In genomic region chr6:8006208-8006607, GRCh38 we compare ENCODE assay signal across 8 cellular contexts. TPM values are rescaled to one million over a fixed set of nuclear protein-coding genes. Genes with fewer than 3 reads are reported as not detected.
DNase-seq lines count a peak whose midpoint lies in the region; ATAC-seq and TF ChIP-seq lines count a peak whose summit lies in the region.

No MANE protein-coding gene starts in this region.

- peak; percentile 81 for TF ChIP-seq RAD21 in neural cell (conservative IDR thresholded peaks at IDR 0.05)

- H3K79me2 ChIP-seq in neural cell (replicated peaks; ENCODE audit: insufficient read depth, low read length) = no peaks in the 10 kb centered on the region

- H3K27ac ChIP-seq in colonic mucosa = no peak overlapping the region
- H3K27ac ChIP-seq in neural cell (ENCODE audit: low read length) = no peak overlapping the region

- H3K9me2 ChIP-seq in neural cell (ENCODE audit: insufficient read depth, low read length) = no peaks in the 10 kb centered on the region

- no peaks in the 10 kb centered on the region for H3K36me3 ChIP-seq in colonic mucosa
- no peaks in the 10 kb centered on the region for H3K36me3 ChIP-seq in neural cell (ENCODE audit: insufficient read depth, low read length)

- no peaks in the 10 kb centered on the region for H4K20me1 ChIP-seq in neural cell (ENCODE audit: insufficient read depth)

- DNase-seq in SHP77 (lab: John Stamatoyannopoulos, UW) (peak; percentile 1 to 28), SHP77 treated with DMSO at 0.1 percent for 48 hours (lab: John Stamatoyannopoulos, UW) (no peak), NCI-H2196 (lab: John Stamatoyannopoulos, UW; ENCODE audit: unreplicated experiment) (peak; percentile 19), colonic mucosa (no peak)
- DNase-seq in stimulated activated CD4-positive, alpha-beta T cell treated with anti-CD3 and anti-CD28 coated beads, Interleukin-1b, Interleukin-23, amount 100 ng/mL, for 48 hours = no peak
- DNase-seq in activated naive CD4-positive, alpha-beta T cell treated with anti-CD3 and anti-CD28 coated beads, Interleukin-2, amount 50 U/mL, for 16 hours = no peak

- H3K4me3 ChIP-seq in colonic mucosa = no peak overlapping the region
- no peak overlapping the region for H3K4me3 ChIP-seq in neural cell (ENCODE audit: low read length)

- no peak for ATAC-seq in GM18858 (IDR thresholded peaks at IDR 0.05; ENCODE audit: unreplicated experiment)

- H2AFZ ChIP-seq in neural cell (ENCODE audit: low read depth, low read length) = no peak overlapping the region

- H3F3A ChIP-seq in neural cell (ENCODE audit: insufficient read depth, low read length, poor library complexity, severe bottlenecking) = no peaks in the 10 kb centered on the region

- H3K9me3 ChIP-seq in colonic mucosa (no peaks in the 10 kb centered on the region), neural cell (ENCODE audit: low read length) (no peaks in the 10 kb centered on the region)

- H3K27me3 ChIP-seq in colonic mucosa (no peaks in the 10 kb centered on the region), neural cell (ENCODE audit: insufficient read depth, low read depth, low read length) (no peaks in the 10 kb centered on the region)

- no peak overlapping the region for H3K4me2 ChIP-seq in neural cell (ENCODE audit: low read length)

- intact Hi-C loops in colonic mucosa (cut with DNase I) = loop anchor here (5.0 kb wide), 2 partner anchors 284 to 389 kb away; no protein-coding TSS in a partner anchor

- TF ChIP-seq CTCF in colonic mucosa (IDR thresholded peaks at IDR 0.05) (peak; percentile 27), neural cell (IDR thresholded peaks at IDR 0.05; ENCODE audit: poor library complexity, severe bottlenecking) (peak; percentile 72)

- H3K9ac ChIP-seq in colonic mucosa (ENCODE audit: low read depth in 2 of 2, low read length in 2 of 2) = no peak overlapping the region
- H3K9ac ChIP-seq in neural cell (ENCODE audit: low read length) = no peak overlapping the region

- H3K4me1 ChIP-seq in colonic mucosa = no peaks in the 10 kb centered on the region

- no peak for TF ChIP-seq EP300 in neural cell (conservative IDR thresholded peaks at IDR 0.05; ENCODE audit: poor library complexity, severe bottlenecking)

TF ChIP-seq in neural cell, 6 proteins besides CTCF, POLR2A, EP300 and RAD21:
- TF ChIP-seq EZH2 (IDR thresholded peaks at IDR 0.05; ENCODE audit: borderline replicate concordance, insufficient read depth, low read length, poor library complexity, severe bottlenecking) (no peak), POLR2AphosphoS5 (IDR thresholded peaks at IDR 0.05) (no peak), SMC3 (conservative IDR thresholded peaks at IDR 0.05; ENCODE audit: poor library complexity) (peak; percentile 81), TAF1 (IDR thresholded peaks at IDR 0.05; ENCODE audit: low read depth) (no peak), MXI1 (conservative IDR thresholded peaks at IDR 0.05; ENCODE audit: poor library complexity, severe bottlenecking) (no peak)
- TF ChIP-seq, protein P1, sequence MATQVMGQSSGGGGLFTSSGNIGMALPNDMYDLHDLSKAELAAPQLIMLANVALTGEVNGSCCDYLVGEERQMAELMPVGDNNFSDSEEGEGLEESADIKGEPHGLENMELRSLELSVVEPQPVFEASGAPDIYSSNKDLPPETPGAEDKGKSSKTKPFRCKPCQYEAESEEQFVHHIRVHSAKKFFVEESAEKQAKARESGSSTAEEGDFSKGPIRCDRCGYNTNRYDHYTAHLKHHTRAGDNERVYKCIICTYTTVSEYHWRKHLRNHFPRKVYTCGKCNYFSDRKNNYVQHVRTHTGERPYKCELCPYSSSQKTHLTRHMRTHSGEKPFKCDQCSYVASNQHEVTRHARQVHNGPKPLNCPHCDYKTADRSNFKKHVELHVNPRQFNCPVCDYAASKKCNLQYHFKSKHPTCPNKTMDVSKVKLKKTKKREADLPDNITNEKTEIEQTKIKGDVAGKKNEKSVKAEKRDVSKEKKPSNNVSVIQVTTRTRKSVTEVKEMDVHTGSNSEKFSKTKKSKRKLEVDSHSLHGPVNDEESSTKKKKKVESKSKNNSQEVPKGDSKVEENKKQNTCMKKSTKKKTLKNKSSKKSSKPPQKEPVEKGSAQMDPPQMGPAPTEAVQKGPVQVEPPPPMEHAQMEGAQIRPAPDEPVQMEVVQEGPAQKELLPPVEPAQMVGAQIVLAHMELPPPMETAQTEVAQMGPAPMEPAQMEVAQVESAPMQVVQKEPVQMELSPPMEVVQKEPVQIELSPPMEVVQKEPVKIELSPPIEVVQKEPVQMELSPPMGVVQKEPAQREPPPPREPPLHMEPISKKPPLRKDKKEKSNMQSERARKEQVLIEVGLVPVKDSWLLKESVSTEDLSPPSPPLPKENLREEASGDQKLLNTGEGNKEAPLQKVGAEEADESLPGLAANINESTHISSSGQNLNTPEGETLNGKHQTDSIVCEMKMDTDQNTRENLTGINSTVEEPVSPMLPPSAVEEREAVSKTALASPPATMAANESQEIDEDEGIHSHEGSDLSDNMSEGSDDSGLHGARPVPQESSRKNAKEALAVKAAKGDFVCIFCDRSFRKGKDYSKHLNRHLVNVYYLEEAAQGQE (IDR thresholded peaks at IDR 0.05; ENCODE audit: borderline replicate concordance) = no peak
TF ChIP-seq in neural cell: peak in this region for 1.

RNA-seq across cellular contexts. Expression of gene BLOC1S5, which starts 58.0 kb away (rescaled TPM):
- total RNA-seq in colonic mucosa = 10 to 100 TPM; 10.3 to 14.1 TPM
- 11.0 and 12.2 TPM in 2 replicates for polyA plus RNA-seq in neural cell
- 34.3 and 34.6 TPM in 2 replicates for polyA minus RNA-seq in neural cell

Comparison
In these comparisons a context has a peak if more than half of its experiments do, and no peak if none do; other contexts are left out.
1. DNase-seq: peak in SHP77 (2 of 2) and NCI-H2196 (single experiment); none in SHP77 treated with DMSO at 0.1 percent for 48 hours (single experiment), colonic mucosa (single experiment), stimulated activated CD4-positive, alpha-beta T cell treated with anti-CD3 and anti-CD28 coated beads, Interleukin-1b, Interleukin-23, amount 100 ng/mL, for 48 hours (single experiment) and activated naive CD4-positive, alpha-beta T cell treated with anti-CD3 and anti-CD28 coated beads, Interleukin-2, amount 50 U/mL, for 16 hours (single experiment).